Comparison of ENCODE assay signal across 6 cellular contexts in genomic region chr2:134615480-134615879, GRCh38.
A peak's percentile ranks its signal among the peaks of the same experiment; 100 is the strongest.
DNase-seq lines count a peak whose midpoint lies in the region; ATAC-seq, FAIRE-seq and TF ChIP-seq lines count a peak whose summit lies in the region.
"Not testable (repeated sequence)": the region's sequence is repeated elsewhere in the genome, so short reads cannot be mapped to it uniquely, and the experiment has no call there.

No MANE protein-coding gene starts in this region.

- not testable (repeated sequence) for H2AFZ ChIP-seq in DND-41 (ENCODE audit: low read depth, low read length)

- DNase-seq in DND-41 (peak; percentile 20), NCI-H510A treated with DMSO at 0.1 percent for 48 hours (lab: John Stamatoyannopoulos, UW) (peak; percentile 14), bronchial epithelial cell (ENCODE audit: low read depth) (peak; percentile 10), left lung (peak in 1 of 2 donors; percentile 51), lower lobe of right lung (peak; percentile 73), upper lobe of right lung (peak; percentile 77)

- not testable (repeated sequence) for H3K36me3 ChIP-seq in DND-41 (ENCODE audit: insufficient read depth, low read length); bronchial epithelial cell (ENCODE audit: control insufficient read depth, insufficient read depth, low read length); left lung; lower lobe of right lung; upper lobe of right lung

- TF ChIP-seq CTCF in DND-41 (IDR thresholded peaks at IDR 0.05; ENCODE audit: borderline replicate concordance, extremely low read depth, low read length, poor library complexity, severe bottlenecking); bronchial epithelial cell (IDR thresholded peaks at IDR 0.05; ENCODE audit: insufficient read depth, low read length, severe bottlenecking); left lung (IDR thresholded peaks at IDR 0.05); lower lobe of right lung (IDR thresholded peaks at IDR 0.05); upper lobe of right lung (IDR thresholded peaks at IDR 0.05): not testable (repeated sequence)

- H3K4me2 ChIP-seq in DND-41 (ENCODE audit: insufficient read depth, low read length) = not testable (repeated sequence)

- not testable (repeated sequence) for H3K4me3 ChIP-seq in DND-41 (ENCODE audit: low read depth in 1 of 2, low read length in 2 of 2); bronchial epithelial cell (ENCODE audit: low read depth, low read length); left lung; lower lobe of right lung; upper lobe of right lung

- H3K9ac ChIP-seq in DND-41 (ENCODE audit: low read depth, low read length) = not testable (repeated sequence)

- H3K27ac ChIP-seq in DND-41 (ENCODE audit: low read length) = not testable (repeated sequence)
- peak overlapping the region in 1 of 2 donors; percentile 15 for H3K27ac ChIP-seq in left lung
- peak overlapping the region; percentile 13 for H3K27ac ChIP-seq in lower lobe of right lung
- peak overlapping the region; percentile 38 for H3K27ac ChIP-seq in upper lobe of right lung

- not testable (repeated sequence) for ATAC-seq in DND-41 (ENCODE audit: insufficient read depth, low read depth)
- ATAC-seq in left lung (peak; percentile 81), lower lobe of right lung (peak; percentile 62 to 84), upper lobe of right lung (peak; percentile 57)

- not testable (repeated sequence) for H3K9me3 ChIP-seq in DND-41 (ENCODE audit: insufficient read depth, low read length, severe bottlenecking); upper lobe of right lung
- H3K9me3 ChIP-seq in left lung = peaks cover 0 to 33% of the 10 kb centered on the region in 2 donors
- peaks cover 13% of the 10 kb centered on the region for H3K9me3 ChIP-seq in lower lobe of right lung

- not testable (repeated sequence) for H3K79me2 ChIP-seq in DND-41 (ENCODE audit: insufficient read depth, low read length)

- not testable (repeated sequence) for FAIRE-seq in bronchial epithelial cell (lab: Jason Lieb, UNC)

- not testable (repeated sequence) for H3K4me1 ChIP-seq in DND-41 (ENCODE audit: insufficient read depth, low read length); left lung; lower lobe of right lung; upper lobe of right lung

- H4K20me1 ChIP-seq in DND-41 (ENCODE audit: insufficient read depth, low read length) = not testable (repeated sequence)

- intact Hi-C loops in left lung (cut with DNase I); lower lobe of right lung (cut with DNase I); upper lobe of right lung (cut with DNase I): not testable (repeated sequence)

- H3K27me3 ChIP-seq in DND-41 (ENCODE audit: insufficient read depth, low read length, poor library complexity); bronchial epithelial cell (ENCODE audit: control insufficient read depth, insufficient read depth, low read length); left lung; lower lobe of right lung (ENCODE audit: low read depth); upper lobe of right lung: not testable (repeated sequence)
